ENCODE assay signal across 19 cellular contexts in genomic region chr22:49238181-49239141, GRCh38.
"Had no signal": no experiment of that assay in that cellular context is flagged by ENCODE, and none has a peak within 500 bp of the region (broad histone marks: within the 10 kb centered on the region; RNA-seq: fewer than 3 reads in every experiment).

No MANE protein-coding gene starts in this region.

- DNase-seq: activated B cell treated with CpG ODN at 0.5 μM for 24 hours; activated CD4-positive, alpha-beta T cell treated with anti-CD3 and anti-CD28 coated beads for 48 hours; activated T-cell treated with anti-CD3 and anti-CD28 coated beads, Interleukin-2, amount 50 U/mL, for 4 hours; amygdala; body of pancreas; central memory CD4-positive, alpha-beta T cell; colonic mucosa; effector CD8-positive, alpha-beta T cell; foreskin fibroblast; glutamatergic neuron; naive B cell; stimulated activated CD4-positive, alpha-beta T cell treated with anti-CD3 and anti-CD28 coated beads, Interleukin-4, amount 100 ng/mL, for 24 hours; stimulated activated naive CD4-positive, alpha-beta T cell; SW 1271; transverse colon had no signal

- H3K27me3 Mint-ChIP-seq: activated B cell treated with CpG ODN at 0.5 μM for 24 hours had no signal

- H3K4me1 ChIP-seq: body of pancreas, colonic mucosa, transverse colon had no signal

- H3K27ac Mint-ChIP-seq: activated B cell treated with CpG ODN at 0.5 μM for 24 hours; activated naive CD8-positive, alpha-beta T cell; neural progenitor cell had no signal

- H3K9ac ChIP-seq: neural progenitor cell had no signal

- H2AFZ ChIP-seq: neural progenitor cell had no signal

- H3K36me3 Mint-ChIP-seq: activated naive CD8-positive, alpha-beta T cell; naive B cell; neural progenitor cell had no signal

- H3K27ac ChIP-seq: body of pancreas, colonic mucosa, neural progenitor cell, skin epidermis, transverse colon had no signal

- H3K4me1 Mint-ChIP-seq: activated B cell treated with CpG ODN at 0.5 μM for 24 hours, naive B cell had no signal

- FAIRE-seq: endothelial cell of umbilical vein had no signal

- H3K4me3 Mint-ChIP-seq: activated B cell treated with CpG ODN at 0.5 μM for 24 hours; activated naive CD8-positive, alpha-beta T cell; activated T-cell treated with anti-CD3 and anti-CD28 coated beads, Interleukin-2, amount 50 U/mL, for 4 hours; naive B cell; neural progenitor cell had no signal

- ATAC-seq: activated T-cell treated with anti-CD3 and anti-CD28 coated beads, Interleukin-2, amount 50 U/mL, for 4 hours; body of pancreas had no signal

- H3K36me3 ChIP-seq: colonic mucosa, neural progenitor cell, transverse colon had no signal

- H3K9me3 Mint-ChIP-seq: activated B cell treated with CpG ODN at 0.5 μM for 24 hours; activated T-cell treated with anti-CD3 and anti-CD28 coated beads, Interleukin-2, amount 50 U/mL, for 4 hours had no signal

- H3K4me2 ChIP-seq: neural progenitor cell had no signal

- H3K9me3 ChIP-seq: body of pancreas, colonic mucosa, transverse colon had no signal

- H3K4me3 ChIP-seq: body of pancreas, colonic mucosa, neural progenitor cell, skin epidermis, transverse colon had no signal

- H3K27me3 ChIP-seq: body of pancreas, colonic mucosa, neural progenitor cell, transverse colon had no signal
